In genomic region chrX:154348114-154348531, GRCh38 we compare ENCODE assay signal across 16 cellular contexts. TPM values are rescaled to one million over a fixed set of nuclear protein-coding genes. Genes with fewer than 3 reads are reported as not detected.
DNase-seq lines count a peak whose midpoint lies in the region; ATAC-seq, FAIRE-seq and TF ChIP-seq lines count a peak whose summit lies in the region.
"Had no signal": no experiment of that assay in that cellular context is flagged by ENCODE, and none has a peak within 500 bp of the region (broad histone marks: within the 10 kb centered on the region; RNA-seq: fewer than 3 reads in every experiment).

No MANE protein-coding gene starts in this region.

- H3K27ac ChIP-seq in osteoblast (ENCODE audit: low read depth, low read length) = no peak overlapping the region
- H3K27ac ChIP-seq in HepG2 (ENCODE audit: extremely low read length, insufficient read depth, low read length) = no peak overlapping the region
- H3K27ac ChIP-seq: C4-2B, foreskin keratinocyte, KMS-11 had no signal

- H3K9ac ChIP-seq in HepG2 (ENCODE audit: insufficient read depth, low read depth, low read length) = no peak overlapping the region
- H3K9ac ChIP-seq: KMS-11 had no signal

- WGBS in HepG2 (ENCODE audit: low lambda C conversion rate) = 73% methylated on average over 2 of the region's 7 CpGs

- peaks cover 2% of the 10 kb centered on the region for H3K36me3 Mint-ChIP-seq in activated T-cell treated with anti-CD3 and anti-CD28 coated beads, Interleukin-2, amount 50 U/mL, for 4 hours (ENCODE audit: insufficient read depth)
- H3K36me3 Mint-ChIP-seq in central memory CD8-positive, alpha-beta T cell (ENCODE audit: insufficient read depth) = peaks cover 54% of the 10 kb centered on the region

- no peak for TF ChIP-seq CTCF in osteoblast (IDR thresholded peaks at IDR 0.05; ENCODE audit: extremely low read depth, low read depth, low read length)
- no peak for TF ChIP-seq CTCF in HepG2 (CRISPR knock-in tag; IDR thresholded peaks at IDR 0.05)

- POLR2A ChIA-PET in HepG2 (lab: Yijun Ruan, JAX) = interaction anchor here (1.3 to 1.9 kb wide), 2 partner anchors 21 to 50 kb away, joined by 4 to 5 read pairs; partner anchors contain the start of gene RPL10

- no peak for ATAC-seq in activated T-cell treated with anti-CD3 and anti-CD28 coated beads, Interleukin-2, amount 50 U/mL, for 4 hours
- ATAC-seq in central memory CD8-positive, alpha-beta T cell (replicated peaks; ENCODE audit: extremely low read depth, poor library complexity, severe bottlenecking) = no peak
- ATAC-seq in HepG2 (no peak), GM21528 (IDR thresholded peaks at IDR 0.05; ENCODE audit: low FRiP score, unreplicated experiment) (no peak), GM18519 (IDR thresholded peaks at IDR 0.05; ENCODE audit: low FRiP score, unreplicated experiment) (no peak)
- ATAC-seq: foreskin keratinocyte had no signal

- H3K27ac Mint-ChIP-seq in central memory CD8-positive, alpha-beta T cell (ENCODE audit: low read depth) = peak overlapping the region; percentile 99

- BruUV-seq in HepG2 (replicated peaks; lab: Mats Ljungman, UMichigan) = no TSS peak

- peak; percentile 24 for DNase-seq in activated T-cell treated with anti-CD3 and anti-CD28 coated beads, Interleukin-2, amount 50 U/mL, for 1 hour
- DNase-seq in activated T-cell treated with anti-CD3 and anti-CD28 coated beads, Interleukin-2, amount 50 U/mL, for 4 hours = no peak
- DNase-seq in HK-2 (ENCODE audit: unreplicated experiment) (peak; percentile 54), osteoblast (ENCODE audit: insufficient read length, low spot score, missing footprints) (peak; percentile 42), HepG2 (ENCODE audit: low spot score) (no peak)
- DNase-seq in central memory CD8-positive, alpha-beta T cell (ENCODE audit: low spot score in 2 of 2) = peak in 1 of 2 donors; percentile 9
- DNase-seq: NCI-H446 treated with DMSO at 0.1 percent for 48 hours had no signal

- H3K36me3 ChIP-seq in osteoblast (ENCODE audit: insufficient read depth, low read length) (peaks cover 41% of the 10 kb centered on the region), HepG2 (replicated peaks in 1 of 2; ENCODE audit: control insufficient read depth in 1 of 2, insufficient read depth in 2 of 2, low read length in 2 of 2) (peaks cover 6 to 23% of the 10 kb centered on the region in 2 experiments; a peak in 3 of 5 replicates)

- H3K9me3 ChIP-seq in osteoblast (ENCODE audit: low read depth, low read length) (no peaks in the 10 kb centered on the region), HepG2 (ENCODE audit: low read length) (no peaks in the 10 kb centered on the region)

- TF ChIP-seq EP300 in HepG2 (IDR thresholded peaks at IDR 0.05; ENCODE audit: low read depth in 2 of 2, low read length in 2 of 2) = no peak
- TF ChIP-seq EP300 in HepG2 (CRISPR knock-in tag; IDR thresholded peaks at IDR 0.05; ENCODE audit: borderline replicate concordance) = no peak

- H3K4me2 ChIP-seq in osteoblast (ENCODE audit: insufficient read depth, low read length) (no peak overlapping the region), HepG2 (ENCODE audit: low read depth, low read length) (no peak overlapping the region)
- H3K4me2 ChIP-seq: KMS-11 had no signal

- in situ Hi-C loops in HepG2 (cut with HindIII; ENCODE audit: extremely low pct_ligation_motif_present, low pct_unique_long_range_greater_than_20kb) = no loop called here

- TF ChIP-seq POLR2A in HepG2 (IDR thresholded peaks at IDR 0.05; ENCODE audit: insufficient read depth in 1 of 2, low read depth in 2 of 2, low read length in 2 of 2) = no peak

- no peak for FAIRE-seq in HepG2 (lab: Jason Lieb, UNC)

- H3K4me3 Mint-ChIP-seq in activated T-cell treated with anti-CD3 and anti-CD28 coated beads, Interleukin-2, amount 50 U/mL, for 4 hours = no peak overlapping the region
- H3K4me3 Mint-ChIP-seq in central memory CD8-positive, alpha-beta T cell = peak overlapping the region; percentile 42

- intact Hi-C loops in HepG2 (cut with micrococcal nuclease; ENCODE audit: unreplicated experiment) = no loop called here

- H3K4me1 ChIP-seq in osteoblast (ENCODE audit: insufficient read depth, low read length) = no peaks in the 10 kb centered on the region
- H3K4me1 ChIP-seq in HepG2 (ENCODE audit: insufficient read depth, low read length) = peaks cover 5% of the 10 kb centered on the region; the same call in 1 of the 2 replicates
- H3K4me1 ChIP-seq: foreskin keratinocyte had no signal

- CTCF ChIA-PET in HepG2 (lab: Yijun Ruan, JAX; ENCODE audit: low intra/inter-chr PET ratio, low total read pairs) = no interaction called here

- no peak overlapping the region for H3K4me3 ChIP-seq in osteoblast (ENCODE audit: insufficient read depth, low read length)
- no peak overlapping the region for H3K4me3 ChIP-seq in HepG2 (replicated peaks in 1 of 3; ENCODE audit: insufficient read depth in 1 of 3, low read depth in 2 of 3, low read length in 3 of 3)
- H3K4me3 ChIP-seq: lung had no signal

- no peaks in the 10 kb centered on the region for H3K9me3 Mint-ChIP-seq in activated T-cell treated with anti-CD3 and anti-CD28 coated beads, Interleukin-2, amount 50 U/mL, for 4 hours
- H3K9me3 Mint-ChIP-seq in central memory CD8-positive, alpha-beta T cell = no peaks in the 10 kb centered on the region

- TF ChIP-seq RAD21 in HepG2 (CRISPR knock-in tag; IDR thresholded peaks at IDR 0.05) = no peak

- no peaks in the 10 kb centered on the region for H3K79me2 ChIP-seq in osteoblast (ENCODE audit: insufficient read depth, low read length)
- no peaks in the 10 kb centered on the region for H3K79me2 ChIP-seq in HepG2 (ENCODE audit: insufficient read depth, low read length)

- peaks cover 30% of the 10 kb centered on the region for H4K20me1 ChIP-seq in osteoblast (ENCODE audit: insufficient read depth, low read length)
- H4K20me1 ChIP-seq in HepG2 (ENCODE audit: insufficient read depth, low read length) = no peaks in the 10 kb centered on the region

- H2AFZ ChIP-seq in osteoblast (ENCODE audit: low read length) = no peak overlapping the region
- no peak overlapping the region for H2AFZ ChIP-seq in HepG2 (ENCODE audit: low read length)

- no peaks in the 10 kb centered on the region for H3K27me3 Mint-ChIP-seq in activated T-cell treated with anti-CD3 and anti-CD28 coated beads, Interleukin-2, amount 50 U/mL, for 4 hours (ENCODE audit: low read depth)
- H3K27me3 Mint-ChIP-seq in central memory CD8-positive, alpha-beta T cell = no peaks in the 10 kb centered on the region

- H3K27me3 ChIP-seq in osteoblast (ENCODE audit: insufficient read depth, low read length) = no peaks in the 10 kb centered on the region
- no peaks in the 10 kb centered on the region for H3K27me3 ChIP-seq in HepG2 (ENCODE audit: control insufficient read depth in 1 of 2, insufficient read depth in 2 of 2, low read length in 2 of 2)
- H3K27me3 ChIP-seq: foreskin keratinocyte had no signal

- H3K4me1 Mint-ChIP-seq in activated T-cell treated with anti-CD3 and anti-CD28 coated beads, Interleukin-2, amount 50 U/mL, for 4 hours (ENCODE audit: low read depth) = peaks cover 29% of the 10 kb centered on the region
- peaks cover 25% of the 10 kb centered on the region for H3K4me1 Mint-ChIP-seq in central memory CD8-positive, alpha-beta T cell

RNA-seq across cellular contexts. Expression of gene FLNA, which starts 26.3 kb away (rescaled TPM):
- 100 to 1,000 TPM; 765 to 924 (median 866) TPM for total RNA-seq in activated T-cell treated with anti-CD3 and anti-CD28 coated beads, Interleukin-2, amount 50 U/mL, for 4 hours
- total RNA-seq in osteoblast (2,632 and 3,431 TPM in 2 replicates), HepG2 (2016; rRNA removed; fragmentation: Illumina TruSeq; extraction: Trizol) (119 and 174 TPM in 2 replicates)
- 13.2 and 13.4 TPM in 2 replicates for total RNA-seq in HepG2 (2016; cell fraction: cytosol; rRNA removed; fragmentation: Illumina TruSeq; extraction: Trizol; ENCODE audit: low read depth)
- total RNA-seq in HepG2 (2016; cell fraction: insoluble cytoplasmic fraction; rRNA removed; fragmentation: Illumina TruSeq; extraction: Trizol) = 90.0 and 191 TPM in 2 replicates
- 36.3 and 36.5 TPM in 2 replicates for total RNA-seq in HepG2 (2016; cell fraction: membrane; rRNA removed; fragmentation: Illumina TruSeq; extraction: Trizol)
- 184 and 199 TPM in 2 replicates for total RNA-seq in HepG2 (2016; cell fraction: nucleus; rRNA removed; fragmentation: Illumina TruSeq; extraction: Trizol)
- polyA plus RNA-seq in HepG2 (2011; rRNA removed) = 83.4 and 117 TPM in 2 replicates
- 51.4 and 75.1 TPM in 2 replicates for polyA plus RNA-seq in HepG2 (2011; cell fraction: cytosol; rRNA removed)
- polyA plus RNA-seq in HepG2 (2011; cell fraction: nucleus; rRNA removed) = 546 and 648 TPM in 2 replicates
- polyA plus RNA-seq in HepG2 (2012) = 102 and 157 TPM in 2 replicates
- polyA plus RNA-seq in HepG2 (2016; cell fraction: cytosol; fragmentation: Illumina TruSeq; extraction: Trizol; ENCODE audit: low read depth) = 12.4 and 15.1 TPM in 2 replicates
- 93.9 and 131 TPM in 2 replicates for polyA plus RNA-seq in HepG2 (2016; cell fraction: insoluble cytoplasmic fraction; fragmentation: Illumina TruSeq; extraction: Trizol; ENCODE audit: low read depth)
- 22.9 and 27.1 TPM in 2 replicates for polyA plus RNA-seq in HepG2 (2016; cell fraction: membrane; fragmentation: Illumina TruSeq; extraction: Trizol; ENCODE audit: low read depth)
- polyA plus RNA-seq in HepG2 (2016; cell fraction: nucleus; fragmentation: Illumina TruSeq; extraction: Trizol; ENCODE audit: insufficient read depth, low read depth) = 309 and 326 TPM in 2 replicates
- polyA minus RNA-seq in HepG2 (2011; rRNA and poly(A)+ RNA removed; ENCODE audit: low replicate concordance) = 637 and 802 TPM in 2 replicates
- 304 and 314 TPM in 2 replicates for polyA minus RNA-seq in HepG2 (2011; cell fraction: cytosol; rRNA and poly(A)+ RNA removed)
- 230 and 260 TPM in 2 replicates for polyA minus RNA-seq in HepG2 (2011; cell fraction: nucleus; rRNA and poly(A)+ RNA removed)

RNA-seq across cellular contexts. Expression of gene EMD, which starts 31.0 kb away (rescaled TPM):
- total RNA-seq in activated T-cell treated with anti-CD3 and anti-CD28 coated beads, Interleukin-2, amount 50 U/mL, for 4 hours = 100 to 1,000 TPM; 107 to 113 (median 111) TPM
- 28.0 and 29.7 TPM in 2 replicates for total RNA-seq in osteoblast
- 10.4 and 14.5 TPM in 2 replicates for total RNA-seq in HepG2 (2016; rRNA removed; fragmentation: Illumina TruSeq; extraction: Trizol)
- 23.2 and 32.8 TPM in 2 replicates for total RNA-seq in HepG2 (2016; cell fraction: cytosol; rRNA removed; fragmentation: Illumina TruSeq; extraction: Trizol; ENCODE audit: low read depth)
- total RNA-seq in HepG2 (2016; cell fraction: insoluble cytoplasmic fraction; rRNA removed; fragmentation: Illumina TruSeq; extraction: Trizol) = 8.8 and 14.4 TPM in 2 replicates
- 27.8 and 36.0 TPM in 2 replicates for total RNA-seq in HepG2 (2016; cell fraction: membrane; rRNA removed; fragmentation: Illumina TruSeq; extraction: Trizol)
- total RNA-seq in HepG2 (2016; cell fraction: nucleus; rRNA removed; fragmentation: Illumina TruSeq; extraction: Trizol) = 9.2 and 9.7 TPM in 2 replicates
- 14.9 and 19.1 TPM in 2 replicates for polyA plus RNA-seq in HepG2 (2011; rRNA removed)
- polyA plus RNA-seq in HepG2 (2011; cell fraction: cytosol; rRNA removed) = 16.0 and 18.2 TPM in 2 replicates
- polyA plus RNA-seq in HepG2 (2011; cell fraction: nucleus; rRNA removed) = 49.8 and 50.2 TPM in 2 replicates
- polyA plus RNA-seq in HepG2 (2012) = 17.5 and 18.8 TPM in 2 replicates
- 74.7 and 108 TPM in 2 replicates for polyA plus RNA-seq in HepG2 (2016; cell fraction: cytosol; fragmentation: Illumina TruSeq; extraction: Trizol; ENCODE audit: low read depth)
- polyA plus RNA-seq in HepG2 (2016; cell fraction: insoluble cytoplasmic fraction; fragmentation: Illumina TruSeq; extraction: Trizol; ENCODE audit: low read depth) = 25.4 and 35.1 TPM in 2 replicates
- 69.7 and 96.5 TPM in 2 replicates for polyA plus RNA-seq in HepG2 (2016; cell fraction: membrane; fragmentation: Illumina TruSeq; extraction: Trizol; ENCODE audit: low read depth)
- 38.7 and 39.0 TPM in 2 replicates for polyA plus RNA-seq in HepG2 (2016; cell fraction: nucleus; fragmentation: Illumina TruSeq; extraction: Trizol; ENCODE audit: insufficient read depth, low read depth)
- 13.3 and 53.4 TPM in 2 replicates for polyA minus RNA-seq in HepG2 (2011; rRNA and poly(A)+ RNA removed; ENCODE audit: low replicate concordance)
- polyA minus RNA-seq in HepG2 (2011; cell fraction: cytosol; rRNA and poly(A)+ RNA removed) = 9.3 and 9.9 TPM in 2 replicates
- 6.2 and 7.2 TPM in 2 replicates for polyA minus RNA-seq in HepG2 (2011; cell fraction: nucleus; rRNA and poly(A)+ RNA removed)

RNA-seq across cellular contexts. Expression of gene RPL10, which starts 50.1 kb away (rescaled TPM):
- 1,000 to 10,000 TPM; 3,297 to 3,503 (median 3,452) TPM for total RNA-seq in activated T-cell treated with anti-CD3 and anti-CD28 coated beads, Interleukin-2, amount 50 U/mL, for 4 hours
- total RNA-seq in osteoblast (1,832 and 2,517 TPM in 2 replicates), HepG2 (2016; rRNA removed; fragmentation: Illumina TruSeq; extraction: Trizol) (2,381 and 2,883 TPM in 2 replicates)
- 2,845 and 3,163 TPM in 2 replicates for total RNA-seq in HepG2 (2016; cell fraction: cytosol; rRNA removed; fragmentation: Illumina TruSeq; extraction: Trizol; ENCODE audit: low read depth)
- 2,364 and 2,968 TPM in 2 replicates for total RNA-seq in HepG2 (2016; cell fraction: insoluble cytoplasmic fraction; rRNA removed; fragmentation: Illumina TruSeq; extraction: Trizol)
- 6,021 and 6,074 TPM in 2 replicates for total RNA-seq in HepG2 (2016; cell fraction: membrane; rRNA removed; fragmentation: Illumina TruSeq; extraction: Trizol)
- 936 and 1,040 TPM in 2 replicates for total RNA-seq in HepG2 (2016; cell fraction: nucleus; rRNA removed; fragmentation: Illumina TruSeq; extraction: Trizol)
- polyA plus RNA-seq in HepG2 (2011; rRNA removed) = 4,713 and 5,167 TPM in 2 replicates
- 7,297 and 8,438 TPM in 2 replicates for polyA plus RNA-seq in HepG2 (2011; cell fraction: cytosol; rRNA removed)
- 1,715 and 1,756 TPM in 2 replicates for polyA plus RNA-seq in HepG2 (2011; cell fraction: nucleus; rRNA removed)
- polyA plus RNA-seq in HepG2 (2012) = 3,170 and 4,590 TPM in 2 replicates
- 5,111 and 5,676 TPM in 2 replicates for polyA plus RNA-seq in HepG2 (2016; cell fraction: cytosol; fragmentation: Illumina TruSeq; extraction: Trizol; ENCODE audit: low read depth)
- 3,496 and 3,549 TPM in 2 replicates for polyA plus RNA-seq in HepG2 (2016; cell fraction: insoluble cytoplasmic fraction; fragmentation: Illumina TruSeq; extraction: Trizol; ENCODE audit: low read depth)
- polyA plus RNA-seq in HepG2 (2016; cell fraction: membrane; fragmentation: Illumina TruSeq; extraction: Trizol; ENCODE audit: low read depth) = 7,184 and 7,370 TPM in 2 replicates
- polyA plus RNA-seq in HepG2 (2016; cell fraction: nucleus; fragmentation: Illumina TruSeq; extraction: Trizol; ENCODE audit: insufficient read depth, low read depth) = 1,977 and 1,989 TPM in 2 replicates
- polyA minus RNA-seq in HepG2 (2011; rRNA and poly(A)+ RNA removed; ENCODE audit: low replicate concordance) = 1,812 and 2,162 TPM in 2 replicates
- polyA minus RNA-seq in HepG2 (2011; cell fraction: cytosol; rRNA and poly(A)+ RNA removed) = 929 and 970 TPM in 2 replicates
- polyA minus RNA-seq in HepG2 (2011; cell fraction: nucleus; rRNA and poly(A)+ RNA removed) = 272 and 332 TPM in 2 replicates

RNA-seq across cellular contexts. Expression of gene TKTL1, which starts 52.5 kb away (rescaled TPM):
- total RNA-seq in activated T-cell treated with anti-CD3 and anti-CD28 coated beads, Interleukin-2, amount 50 U/mL, for 4 hours = not detected
- not detected in 2 replicates for total RNA-seq in osteoblast
- total RNA-seq in HepG2 (2016; rRNA removed; fragmentation: Illumina TruSeq; extraction: Trizol) = not detected in 2 replicates
- not detected in 2 replicates for total RNA-seq in HepG2 (2016; cell fraction: cytosol; rRNA removed; fragmentation: Illumina TruSeq; extraction: Trizol; ENCODE audit: low read depth)
- total RNA-seq in HepG2 (2016; cell fraction: insoluble cytoplasmic fraction; rRNA removed; fragmentation: Illumina TruSeq; extraction: Trizol) = not detected in 2 replicates
- not detected in 2 replicates for total RNA-seq in HepG2 (2016; cell fraction: membrane; rRNA removed; fragmentation: Illumina TruSeq; extraction: Trizol)
- total RNA-seq in HepG2 (2016; cell fraction: nucleus; rRNA removed; fragmentation: Illumina TruSeq; extraction: Trizol) = not detected in 2 replicates
- polyA plus RNA-seq in HepG2 (2011; rRNA removed) = not detected in 2 replicates
- not detected in 2 replicates for polyA plus RNA-seq in HepG2 (2011; cell fraction: cytosol; rRNA removed)
- not detected in 2 replicates for polyA plus RNA-seq in HepG2 (2011; cell fraction: nucleus; rRNA removed)
- polyA plus RNA-seq in HepG2 (2012) = not detected in 2 replicates
- not detected in 2 replicates for polyA plus RNA-seq in HepG2 (2016; cell fraction: cytosol; fragmentation: Illumina TruSeq; extraction: Trizol; ENCODE audit: low read depth)
- polyA plus RNA-seq in HepG2 (2016; cell fraction: insoluble cytoplasmic fraction; fragmentation: Illumina TruSeq; extraction: Trizol; ENCODE audit: low read depth) = not detected in 2 replicates
- polyA plus RNA-seq in HepG2 (2016; cell fraction: membrane; fragmentation: Illumina TruSeq; extraction: Trizol; ENCODE audit: low read depth) = not detected in 2 replicates
- not detected in 2 replicates for polyA plus RNA-seq in HepG2 (2016; cell fraction: nucleus; fragmentation: Illumina TruSeq; extraction: Trizol; ENCODE audit: insufficient read depth, low read depth)
- polyA minus RNA-seq in HepG2 (2011; rRNA and poly(A)+ RNA removed; ENCODE audit: low replicate concordance) = 0.33 TPM in 1 of 2 replicates, not detected in the other
- polyA minus RNA-seq in HepG2 (2011; cell fraction: cytosol; rRNA and poly(A)+ RNA removed) = not detected in 2 replicates
- polyA minus RNA-seq in HepG2 (2011; cell fraction: nucleus; rRNA and poly(A)+ RNA removed) = not detected in 2 replicates
- total RNA-seq: foreskin keratinocyte, pulmonary artery endothelial cell, ureter had no signal
- polyA plus RNA-seq: foreskin keratinocyte had no signal

RNA-seq across cellular contexts. Expression of gene TEX28, which starts 53.2 kb away (rescaled TPM):
- total RNA-seq in activated T-cell treated with anti-CD3 and anti-CD28 coated beads, Interleukin-2, amount 50 U/mL, for 4 hours = not detected
- total RNA-seq in osteoblast (not detected in 2 replicates), HepG2 (2016; rRNA removed; fragmentation: Illumina TruSeq; extraction: Trizol) (not detected in 2 replicates)
- total RNA-seq in HepG2 (2016; cell fraction: cytosol; rRNA removed; fragmentation: Illumina TruSeq; extraction: Trizol; ENCODE audit: low read depth) = not detected in 2 replicates
- total RNA-seq in HepG2 (2016; cell fraction: insoluble cytoplasmic fraction; rRNA removed; fragmentation: Illumina TruSeq; extraction: Trizol) = not detected in 2 replicates
- not detected in 2 replicates for total RNA-seq in HepG2 (2016; cell fraction: membrane; rRNA removed; fragmentation: Illumina TruSeq; extraction: Trizol)
- total RNA-seq in HepG2 (2016; cell fraction: nucleus; rRNA removed; fragmentation: Illumina TruSeq; extraction: Trizol) = not detected in 2 replicates
- not detected in 2 replicates for polyA plus RNA-seq in HepG2 (2011; rRNA removed)
- not detected in 2 replicates for polyA plus RNA-seq in HepG2 (2011; cell fraction: cytosol; rRNA removed)
- not detected in 2 replicates for polyA plus RNA-seq in HepG2 (2011; cell fraction: nucleus; rRNA removed)
- polyA plus RNA-seq in HepG2 (2012) = not detected in 2 replicates
- polyA plus RNA-seq in HepG2 (2016; cell fraction: cytosol; fragmentation: Illumina TruSeq; extraction: Trizol; ENCODE audit: low read depth) = not detected in 2 replicates
- not detected in 2 replicates for polyA plus RNA-seq in HepG2 (2016; cell fraction: insoluble cytoplasmic fraction; fragmentation: Illumina TruSeq; extraction: Trizol; ENCODE audit: low read depth)
- polyA plus RNA-seq in HepG2 (2016; cell fraction: membrane; fragmentation: Illumina TruSeq; extraction: Trizol; ENCODE audit: low read depth) = not detected in 2 replicates
- not detected in 2 replicates for polyA plus RNA-seq in HepG2 (2016; cell fraction: nucleus; fragmentation: Illumina TruSeq; extraction: Trizol; ENCODE audit: insufficient read depth, low read depth)
- not detected in 2 replicates for polyA minus RNA-seq in HepG2 (2011; rRNA and poly(A)+ RNA removed; ENCODE audit: low replicate concordance)
- not detected in 2 replicates for polyA minus RNA-seq in HepG2 (2011; cell fraction: cytosol; rRNA and poly(A)+ RNA removed)
- not detected in 2 replicates for polyA minus RNA-seq in HepG2 (2011; cell fraction: nucleus; rRNA and poly(A)+ RNA removed)
- total RNA-seq: foreskin keratinocyte, lung, pulmonary artery endothelial cell, SK-MEL-5, ureter had no signal
- polyA plus RNA-seq: foreskin keratinocyte had no signal

Comparison
In these comparisons a context has a peak if more than half of its experiments do, and no peak if none do; other contexts are left out.
1. DNase-seq: peak in activated T-cell treated with anti-CD3 and anti-CD28 coated beads, Interleukin-2, amount 50 U/mL, for 1 hour (single experiment), HK-2 (single experiment) and osteoblast (single experiment); none in activated T-cell treated with anti-CD3 and anti-CD28 coated beads, Interleukin-2, amount 50 U/mL, for 4 hours (single experiment) and HepG2 (single experiment).